Comparison of ENCODE assay signal across 23 cellular contexts in the genomic region with DNA sequence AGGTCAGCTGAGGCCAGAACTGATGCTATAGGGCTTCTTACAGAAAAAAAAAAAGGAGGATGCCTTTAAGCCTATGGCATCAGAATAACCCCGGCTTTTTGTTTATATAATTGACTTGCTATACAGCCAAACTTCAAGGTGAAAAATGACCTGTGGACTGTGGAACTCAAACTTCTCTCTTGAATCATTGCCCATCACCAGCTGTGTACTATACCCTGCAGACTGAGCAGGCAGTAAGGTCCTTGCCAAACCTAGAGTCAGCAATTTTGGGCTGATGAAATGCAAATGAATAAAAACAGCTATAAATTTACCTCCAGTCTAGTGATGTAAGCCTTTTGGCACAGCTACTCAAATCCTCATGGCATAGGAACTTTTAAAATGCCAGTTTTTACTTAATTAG. TPM values are rescaled to one million over a fixed set of nuclear protein-coding genes. Genes with fewer than 3 reads are reported as not detected.
"Had no signal": no experiment of that assay in that cellular context is flagged by ENCODE, and none has a peak within 500 bp of the region (broad histone marks: within the 10 kb centered on the region; RNA-seq: fewer than 3 reads in every experiment).

No MANE protein-coding gene starts in this region.

- H3K27me3 ChIP-seq: tibial artery had no signal

- H3K27ac Mint-ChIP-seq: activated T-cell treated with anti-CD3 and anti-CD28 coated beads, Interleukin-2, amount 50 U/mL, for 72 hours; effector memory CD8-positive, alpha-beta T cell; nephron progenitor cell; progenitor cell of endocrine pancreas had no signal

- H3K4me1 Mint-ChIP-seq: nephron progenitor cell had no signal

- H3K4me3 Mint-ChIP-seq: activated T-cell treated with anti-CD3 and anti-CD28 coated beads, Interleukin-2, amount 50 U/mL, for 72 hours; effector memory CD8-positive, alpha-beta T cell; nephron progenitor cell had no signal

- ATAC-seq: activated T-cell treated with anti-CD3 and anti-CD28 coated beads, Interleukin-2, amount 50 U/mL, for 72 hours; effector memory CD8-positive, alpha-beta T cell; lower lobe of right lung had no signal

- H3K4me1 ChIP-seq: lower lobe of right lung, tibial artery had no signal

- H3K36me3 ChIP-seq: lower lobe of right lung, tibial artery had no signal

- H3K4me3 ChIP-seq: lower lobe of right lung, tibial artery had no signal

- H3K27me3 Mint-ChIP-seq: effector memory CD8-positive, alpha-beta T cell; progenitor cell of endocrine pancreas had no signal

- H3K27ac ChIP-seq: lower lobe of right lung, tibial artery had no signal

- DNase-seq: activated CD4-positive, alpha-beta T cell treated with anti-CD3 and anti-CD28 coated beads, Interleukin-2, amount 50 U/mL, for 4 hours; activated effector memory CD4-positive, alpha-beta T cell treated with anti-CD3 and anti-CD28 coated beads, Interleukin-2, amount 50 U/mL, for 16 hours; activated naive CD4-positive, alpha-beta T cell treated with anti-CD3 and anti-CD28 coated beads, Interleukin-2, amount 50 U/mL, for 16 hours; activated T-cell treated with anti-CD3 and anti-CD28 coated beads, Interleukin-2, amount 50 U/mL, for 72 hours; aorta; effector memory CD8-positive, alpha-beta T cell; foreskin melanocyte; glutamatergic neuron; lower lobe of right lung; nephron progenitor cell; occipital lobe; stimulated activated CD4-positive, alpha-beta T cell treated with anti-CD3 and anti-CD28 coated beads, Interleukin-2, amount 100 ng/mL, for 24 hours; stimulated activated naive CD4-positive, alpha-beta T cell treated with Interleukin-2 at 50 U/mL for 16 hours; substantia nigra; SW 1271; T-helper 2 cell; tibial artery had no signal

RNA-seq across cellular contexts. Expression of a gene that starts 44.5 kb away (rescaled TPM):
- total RNA-seq: activated CD8-positive, alpha-beta memory T cell treated with anti-CD3 and anti-CD28 coated beads for 36 hours; activated T-cell treated with anti-CD3 and anti-CD28 coated beads, Interleukin-2, amount 50 U/mL, for 72 hours; aorta; bronchial epithelial cell; chondrocyte; dermis microvascular lymphatic vessel endothelial cell; lower lobe of right lung; mesenteric fat pad; occipital lobe; progenitor cell of endocrine pancreas had no signal
- polyA plus RNA-seq: aorta had no signal
